In the genomic region with DNA sequence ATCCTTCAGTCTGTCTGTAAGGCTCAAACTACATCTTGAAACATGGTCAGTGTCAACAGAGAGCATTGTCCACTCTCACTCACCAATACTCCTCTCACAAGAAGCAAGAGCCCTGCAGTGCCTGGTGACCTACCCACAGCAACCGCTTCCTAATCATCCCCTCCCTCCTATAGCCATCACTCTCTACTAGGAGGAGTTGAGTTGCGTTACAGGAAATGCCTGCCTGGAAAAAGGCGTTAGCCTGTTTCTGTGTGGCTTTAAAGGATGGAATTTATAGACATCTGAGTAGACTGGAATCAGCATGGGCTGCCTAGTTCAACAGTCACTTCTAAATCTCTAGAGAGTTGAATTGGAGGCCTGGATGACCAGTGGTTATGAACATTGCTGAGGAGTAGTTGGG, we compare ENCODE assay signal across 16 cellular contexts.
"Had no signal": no experiment of that assay in that cellular context is flagged by ENCODE, and none has a peak within 500 bp of the region (broad histone marks: within the 10 kb centered on the region; RNA-seq: fewer than 3 reads in every experiment).

No MANE protein-coding gene starts in this region.

- H3K27me3 Mint-ChIP-seq: stimulated activated memory B cell treated with anti-CD40 and anti-IgM and Interleukin-4, amounts not matched to agents 10 μg/mL and 1 μg/mL and 100 μg/mL, for 72 hours had no signal

- H3K9me3 ChIP-seq: body of pancreas, esophagus muscularis mucosa, spleen had no signal

- H3K4me3 ChIP-seq: body of pancreas, esophagus muscularis mucosa, spleen had no signal

- H3K27ac ChIP-seq: body of pancreas, esophagus muscularis mucosa, spleen had no signal

- DNase-seq: activated CD4-positive, alpha-beta memory T cell treated with anti-CD3 and anti-CD28 coated beads for 36 hours; activated CD4-positive, alpha-beta T cell treated with anti-CD3 and anti-CD28 coated beads for 4 hours; activated naive CD4-positive, alpha-beta T cell treated with Interleukin-2 at 50 U/mL for 16 hours; activated T-cell treated with anti-CD3 and anti-CD28 coated beads, Interleukin-2, amount 50 U/mL, for 1 hour; body of pancreas; central memory CD4-positive, alpha-beta T cell; effector CD4-positive, alpha-beta T cell; foreskin melanocyte; glutamatergic neuron; spleen; stimulated activated CD4-positive, alpha-beta T cell treated with anti-CD3 and anti-CD28 coated beads, Interleukin-4, amount 100 ng/mL, for 4 hours had no signal

- H3K36me3 Mint-ChIP-seq: activated CD4-positive, alpha-beta memory T cell treated with anti-CD3 and anti-CD28 coated beads for 36 hours; natural killer cell treated with Interleukin-12 subunit alpha and Interleukin-12 subunit beta and Interleukin-15 and Interleukin-18, amount 100 ng/mL, for 72 hours; stimulated activated memory B cell treated with anti-CD40 and anti-IgM and Interleukin-4, amounts not matched to agents 10 μg/mL and 1 μg/mL and 100 μg/mL, for 72 hours had no signal

- H3K9me3 Mint-ChIP-seq: activated CD4-positive, alpha-beta memory T cell treated with anti-CD3 and anti-CD28 coated beads for 36 hours; activated T-helper 2 cell treated with anti-CD3 and anti-CD28 coated beads, Interferon-gamma antibody, Interleukin-2, Interleukin-4, amounts not matched to agents 10 μg/mL and 5 μg/mL and 100 μg/mL, durations not matched to agents 14 hours and 24 hours and 36 hours; natural killer cell treated with Interleukin-12 subunit alpha and Interleukin-12 subunit beta and Interleukin-15 and Interleukin-18, amount 100 ng/mL, for 72 hours; stimulated activated memory B cell treated with anti-CD40 and anti-IgM and Interleukin-4, amounts not matched to agents 10 μg/mL and 1 μg/mL and 100 μg/mL, for 72 hours had no signal

- H3K4me3 Mint-ChIP-seq: activated CD4-positive, alpha-beta memory T cell treated with anti-CD3 and anti-CD28 coated beads for 36 hours; natural killer cell treated with Interleukin-12 subunit alpha and Interleukin-12 subunit beta and Interleukin-15 and Interleukin-18, amount 100 ng/mL, for 72 hours; stimulated activated memory B cell treated with anti-CD40 and anti-IgM and Interleukin-4, amounts not matched to agents 10 μg/mL and 1 μg/mL and 100 μg/mL, for 72 hours had no signal

- H3K36me3 ChIP-seq: esophagus muscularis mucosa, spleen had no signal

- H3K27ac Mint-ChIP-seq: activated CD4-positive, alpha-beta memory T cell treated with anti-CD3 and anti-CD28 coated beads for 36 hours; activated T-helper 2 cell treated with anti-CD3 and anti-CD28 coated beads, Interferon-gamma antibody, Interleukin-2, Interleukin-4, amounts not matched to agents 10 μg/mL and 5 μg/mL and 100 μg/mL, durations not matched to agents 14 hours and 24 hours and 36 hours; natural killer cell treated with Interleukin-12 subunit alpha and Interleukin-12 subunit beta and Interleukin-15 and Interleukin-18, amount 100 ng/mL, for 72 hours; stimulated activated memory B cell treated with anti-CD40 and anti-IgM and Interleukin-4, amounts not matched to agents 10 μg/mL and 1 μg/mL and 100 μg/mL, for 72 hours had no signal

- H3K4me1 ChIP-seq: body of pancreas had no signal

- H3K27me3 ChIP-seq: body of pancreas, esophagus muscularis mucosa had no signal

- ATAC-seq: body of pancreas; natural killer cell treated with Interleukin-12 subunit alpha and Interleukin-12 subunit beta and Interleukin-15 and Interleukin-18, amount 100 ng/mL, for 72 hours; sciatic nerve; stimulated activated memory B cell treated with anti-CD40 and anti-IgM and Interleukin-4, amounts not matched to agents 10 μg/mL and 1 μg/mL and 100 μg/mL, for 72 hours had no signal
